17 cellular contexts compared by ENCODE assay signal in genomic region chr4:77619408-77619807, GRCh38. TPM values are rescaled to one million over a fixed set of nuclear protein-coding genes. Genes with fewer than 3 reads are reported as not detected.
DNase-seq lines count a peak whose midpoint lies in the region; ATAC-seq, FAIRE-seq and TF ChIP-seq lines count a peak whose summit lies in the region.
"Had no signal": no experiment of that assay in that cellular context is flagged by ENCODE, and none has a peak within 500 bp of the region (broad histone marks: within the 10 kb centered on the region; RNA-seq: fewer than 3 reads in every experiment).

No MANE protein-coding gene starts in this region.

- H4K91ac ChIP-seq in neuronal stem cell (ENCODE audit: low read depth, low read length, poor library complexity) = no peak overlapping the region

- no peak for FAIRE-seq in A549 (lab: Jason Lieb, UNC)
- peak; percentile 23 for FAIRE-seq in GM19239 (lab: Jason Lieb, UNC)

- WGBS in A549 (ENCODE audit: missing lambda C conversion rate) = 50% methylated on average over 1 of the region's 1 CpG
- WGBS in neuronal stem cell (ENCODE audit: extremely low coverage in 2 of 2, insufficient read length in 2 of 2, insufficient replicate concordance in 1 of 2), 2 donors = no CpG with 5 or more reads among the region's 1 CpG

- TF ChIP-seq CTCF in A549 (IDR thresholded peaks at IDR 0.05) = no peak

- in situ Hi-C loops in SK-MEL-5 (cut with HindIII; ENCODE audit: low pct_unique_long_range_greater_than_20kb, low sequenced_read_pairs) = no loop called here

- H3K9ac ChIP-seq in neuronal stem cell (ENCODE audit: low read depth, low read length, poor library complexity) = no peak overlapping the region

- H2BK15ac ChIP-seq in neuronal stem cell (ENCODE audit: low read length) = no peak overlapping the region

- no peaks in the 10 kb centered on the region for H3K9me3 Mint-ChIP-seq in CD8-positive, alpha-beta memory T cell
- H3K9me3 Mint-ChIP-seq: activated naive CD4-positive, alpha-beta T cell treated with anti-CD3 and anti-CD28 coated beads, Interleukin-2, amount 10 ng/mL, durations not matched to agents 7 days and 5 days; effector memory CD8-positive, alpha-beta T cell had no signal

- H3K4me2 ChIP-seq in A549 (no peak overlapping the region; the same call in 2 of the 3 replicates), neuronal stem cell (ENCODE audit: insufficient read depth, low read length, poor library complexity, severe bottlenecking) (no peak overlapping the region)

- H3K36me3 Mint-ChIP-seq in CD8-positive, alpha-beta memory T cell = peaks cover 0 to 5% (median 0%) of the 10 kb centered on the region in 3 donors
- H3K36me3 Mint-ChIP-seq: activated naive CD4-positive, alpha-beta T cell treated with anti-CD3 and anti-CD28 coated beads, Interleukin-2, amount 10 ng/mL, durations not matched to agents 7 days and 5 days had no signal

- TF ChIP-seq RAD21 in A549 (conservative IDR thresholded peaks at IDR 0.05 in 1 of 2, IDR thresholded peaks at IDR 0.05 in 1 of 2) = no peak

- H3K4me3 Mint-ChIP-seq in CD8-positive, alpha-beta memory T cell = no peak overlapping the region
- H3K4me3 Mint-ChIP-seq: activated naive CD4-positive, alpha-beta T cell treated with anti-CD3 and anti-CD28 coated beads, Interleukin-2, amount 10 ng/mL, durations not matched to agents 7 days and 5 days; effector memory CD8-positive, alpha-beta T cell had no signal

- H3K27ac Mint-ChIP-seq in CD8-positive, alpha-beta memory T cell = no peak overlapping the region
- H3K27ac Mint-ChIP-seq: activated naive CD4-positive, alpha-beta T cell treated with anti-CD3 and anti-CD28 coated beads, Interleukin-2, amount 10 ng/mL, durations not matched to agents 7 days and 5 days; effector memory CD8-positive, alpha-beta T cell had no signal

- H2BK12ac ChIP-seq in neuronal stem cell (ENCODE audit: low read length) = no peak overlapping the region

- H3K4me1 ChIP-seq in A549 (no peaks in the 10 kb centered on the region), neuronal stem cell (ENCODE audit: control insufficient read depth in 2 of 2, insufficient read depth in 1 of 2, low read depth in 1 of 2, low read length in 2 of 2) (no peaks in the 10 kb centered on the region)
- no peaks in the 10 kb centered on the region for H3K4me1 ChIP-seq in CD8-positive, alpha-beta memory T cell (ENCODE audit: insufficient read depth, low read length)

- peaks cover 2 to 9% of the 10 kb centered on the region in 2 donors for H3K27me3 Mint-ChIP-seq in CD8-positive, alpha-beta memory T cell

- no peak overlapping the region for H3K18ac ChIP-seq in neuronal stem cell (ENCODE audit: low read length)

- H2AK5ac ChIP-seq in neuronal stem cell (ENCODE audit: low read depth, low read length) = no peak overlapping the region

- no peaks in the 10 kb centered on the region for H3K79me1 ChIP-seq in neuronal stem cell (ENCODE audit: low read depth, low read length)

- no peak for TF ChIP-seq EP300 in A549 (IDR thresholded peaks at IDR 0.05)

- no peak overlapping the region for H4K8ac ChIP-seq in neuronal stem cell (ENCODE audit: low read depth, low read length)

- ATAC-seq in A549 (peak; percentile 44 to 46; a peak in 2 of 6 replicates), left lobe of liver (peak; percentile 90)

- no peak overlapping the region for H2AFZ ChIP-seq in neuronal stem cell (ENCODE audit: low read length)

- no peak overlapping the region for H2BK5ac ChIP-seq in neuronal stem cell (ENCODE audit: low read length)

- no peak overlapping the region for H3K4ac ChIP-seq in neuronal stem cell (ENCODE audit: low read length)

- DNase-seq in A549 (ENCODE audit: low read depth in 1 of 2, low spot score in 1 of 2) = no peak
- no peak for DNase-seq in GM19239 (ENCODE audit: insufficient read length, low spot score)
- DNase-seq in SK-MEL-5 (ENCODE audit: low read depth, low spot score) = peak; percentile 66
- peak; percentile 76 for DNase-seq in left lobe of liver (ENCODE audit: low spot score)
- DNase-seq in CD8-positive, alpha-beta memory T cell = no peak
- no peak for DNase-seq in COR-L47 (lab: John Stamatoyannopoulos, UW)
- DNase-seq in neuronal stem cell (ENCODE audit: low spot score) = no peak
- DNase-seq in activated gamma-delta T cell (lab: John Stamatoyannopoulos, UW) = no peak
- DNase-seq: activated CD4-positive, alpha-beta T cell treated with anti-CD3 and anti-CD28 coated beads for 1 hour; activated naive CD4-positive, alpha-beta T cell treated with anti-CD3 and anti-CD28 coated beads, Interleukin-2, amount 10 ng/mL, durations not matched to agents 7 days and 5 days; lower lobe of right lung had no signal

- no peaks in the 10 kb centered on the region for H3K27me3 ChIP-seq in CD8-positive, alpha-beta memory T cell (ENCODE audit: insufficient read depth, low read length, poor library complexity, severe bottlenecking)
- H3K27me3 ChIP-seq in neuronal stem cell (ENCODE audit: control insufficient read depth in 3 of 3, insufficient read depth in 3 of 3, low read depth in 1 of 3, low read length in 3 of 3) = peaks cover 0 to 35% (median 0%) of the 10 kb centered on the region in 3 experiments
- H3K27me3 ChIP-seq: sigmoid colon had no signal

- no peak overlapping the region for H3K14ac ChIP-seq in neuronal stem cell (ENCODE audit: low read length)

- H3K27ac ChIP-seq in A549 (no peak overlapping the region), neuronal stem cell (replicated peaks; ENCODE audit: low read length) (no peak overlapping the region)
- no peak overlapping the region for H3K27ac ChIP-seq in CD8-positive, alpha-beta memory T cell (ENCODE audit: low read depth, low read length)
- H3K27ac ChIP-seq: lower lobe of right lung, sigmoid colon had no signal

- POLR2A ChIA-PET in A549 (lab: Yijun Ruan, JAX) = no interaction called here
- POLR2A ChIA-PET in CD8-positive, alpha-beta memory T cell (lab: Charles Lee) = no interaction called here

- no peak for TF ChIP-seq POLR2A in A549 (IDR thresholded peaks at IDR 0.05; ENCODE audit: low read length)

- no peak overlapping the region for H3K23ac ChIP-seq in neuronal stem cell (ENCODE audit: low read depth, low read length, poor library complexity)

- CTCF ChIA-PET in A549 (lab: Yijun Ruan, JAX) = interaction anchor here (0.6 to 4.1 kb wide), 20 partner anchors 8 to 509 kb away, joined by 3 to 20 read pairs (median 4); no protein-coding TSS in a partner anchor
- CTCF ChIA-PET in CD8-positive, alpha-beta memory T cell (lab: Charles Lee) = interaction anchor here (0.7 to 4.8 kb wide), 8 partner anchors 9 to 241 kb away, joined by 3 to 25 read pairs (median 4); partner anchors contain the start of gene CXCL13

- no peak overlapping the region for H2BK120ac ChIP-seq in neuronal stem cell (ENCODE audit: low read depth, low read length)

- H3K9me3 ChIP-seq in A549 (no peaks in the 10 kb centered on the region), neuronal stem cell (replicated peaks in 1 of 2; ENCODE audit: control insufficient read depth in 2 of 2, insufficient read depth in 1 of 2, low read depth in 1 of 2, low read length in 2 of 2) (no peaks in the 10 kb centered on the region)
- H3K9me3 ChIP-seq in CD8-positive, alpha-beta memory T cell (ENCODE audit: low read length) = no peaks in the 10 kb centered on the region
- H3K9me3 ChIP-seq: lower lobe of right lung, sigmoid colon had no signal

- H3K4me3 ChIP-seq in A549 (no peak overlapping the region), neuronal stem cell (ENCODE audit: low read length in 2 of 2) (no peak overlapping the region)
- H3K4me3 ChIP-seq in CD8-positive, alpha-beta memory T cell (ENCODE audit: low read length) = no peak overlapping the region
- H3K4me3 ChIP-seq: K562, lower lobe of right lung, sigmoid colon had no signal

- no peaks in the 10 kb centered on the region for H3K36me3 ChIP-seq in CD8-positive, alpha-beta memory T cell (ENCODE audit: insufficient read depth, low read length)
- no peaks in the 10 kb centered on the region for H3K36me3 ChIP-seq in neuronal stem cell (replicated peaks in 1 of 2; ENCODE audit: control insufficient read depth in 2 of 2, insufficient read depth in 2 of 2, low read length in 2 of 2)
- H3K36me3 ChIP-seq: lower lobe of right lung, sigmoid colon had no signal

- H3K4me1 Mint-ChIP-seq in CD8-positive, alpha-beta memory T cell = peaks cover 4 to 14% (median 12%) of the 10 kb centered on the region in 3 donors

TF ChIP-seq in A549, 52 proteins besides CTCF, POLR2A, EP300 and RAD21:
- TF ChIP-seq RNF2 (IDR thresholded peaks at IDR 0.05; ENCODE audit: borderline replicate concordance, low read depth) (no peak), ZSCAN20 (CRISPR knock-in tag; IDR thresholded peaks at IDR 0.05) (no peak), PHF8 (IDR thresholded peaks at IDR 0.05; ENCODE audit: borderline replicate concordance, low read depth) (no peak), NFE2L2 (conservative IDR thresholded peaks at IDR 0.05; ENCODE audit: low read length) (no peak), HDAC2 (IDR thresholded peaks at IDR 0.05) (no peak), SMC3 (IDR thresholded peaks at IDR 0.05) (no peak), RFX5 (IDR thresholded peaks at IDR 0.05) (no peak), HOXA7 (CRISPR knock-in tag; IDR thresholded peaks at IDR 0.05) (no peak), HEYL (CRISPR knock-in tag; IDR thresholded peaks at IDR 0.05) (no peak)
- TF ChIP-seq, protein P1, sequence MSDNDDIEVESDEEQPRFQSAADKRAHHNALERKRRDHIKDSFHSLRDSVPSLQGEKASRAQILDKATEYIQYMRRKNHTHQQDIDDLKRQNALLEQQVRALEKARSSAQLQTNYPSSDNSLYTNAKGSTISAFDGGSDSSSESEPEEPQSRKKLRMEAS (IDR thresholded peaks at IDR 0.05) = no peak

RNA-seq across cellular contexts. Expression of gene CXCL13, which starts 13.8 kb away (rescaled TPM):
- polyA plus RNA-seq in A549 (2011; rRNA removed) (not detected in 2 replicates), A549 (2017; fragmentation: RNase III; extraction: RNeasy Plus Mini Kit Qiagen cat#74134 plus additional on column Dnase treatment) (not detected in 3 replicates)
- not detected in 2 replicates for polyA plus RNA-seq in A549 (2012; cell fraction: cytosol; rRNA removed)
- polyA plus RNA-seq in A549 (2012; cell fraction: nucleus; rRNA removed) = not detected in 2 replicates
- not detected in 2 replicates for polyA minus RNA-seq in A549 (2011; rRNA and poly(A)+ RNA removed)
- total RNA-seq in SK-MEL-5 (2014; rRNA removed; shearing (Covaris generic)) = not detected in 2 replicates
- not detected in 2 replicates for polyA plus RNA-seq in SK-MEL-5 (2015; cell fraction: cytosol; rRNA removed)
- polyA plus RNA-seq in SK-MEL-5 (2015; cell fraction: nucleus; rRNA removed) = not detected in 2 replicates
- 52.3 TPM for total RNA-seq in left lobe of liver
- 1 to 10 TPM; 2.3 to 3.1 TPM for total RNA-seq in CD8-positive, alpha-beta memory T cell
- polyA plus RNA-seq in CD8-positive, alpha-beta memory T cell = 0.24 TPM
- 0.07 TPM for polyA plus RNA-seq in neuronal stem cell (2013, experiment 1 of 2)
- 0.07 TPM for polyA plus RNA-seq in neuronal stem cell (2013, experiment 2 of 2)
- total RNA-seq: cardiac septum; H7; K562; lower lobe of right lung; sigmoid colon; T-helper 2 cell treated with Interferon-gamma antibody and Interleukin-4, amounts not matched to agents 100 ng/mL and 5 ng/mL, for 36 hours had no signal
- polyA plus RNA-seq: K562 had no signal

Comparison
In these comparisons a context has a peak if more than half of its experiments do, and no peak if none do; other contexts are left out.
1. DNase-seq: peak in SK-MEL-5 (single experiment) and left lobe of liver (single experiment); none in A549 (0 of 2), GM19239 (single experiment), CD8-positive, alpha-beta memory T cell (0 of 5), COR-L47 (single experiment), neuronal stem cell (single experiment) and activated gamma-delta T cell (single experiment).
2. RNA of gene CXCL13, which starts 13.8 kb away (total RNA-seq): 52.3 TPM in left lobe of liver (single experiment); 2.3 to 3.1 TPM in CD8-positive, alpha-beta memory T cell and not detected in SK-MEL-5; every median in the first group is over 10 times any median in the second.